Comparison of ENCODE assay signal across 44 cellular contexts in the genomic region with DNA sequence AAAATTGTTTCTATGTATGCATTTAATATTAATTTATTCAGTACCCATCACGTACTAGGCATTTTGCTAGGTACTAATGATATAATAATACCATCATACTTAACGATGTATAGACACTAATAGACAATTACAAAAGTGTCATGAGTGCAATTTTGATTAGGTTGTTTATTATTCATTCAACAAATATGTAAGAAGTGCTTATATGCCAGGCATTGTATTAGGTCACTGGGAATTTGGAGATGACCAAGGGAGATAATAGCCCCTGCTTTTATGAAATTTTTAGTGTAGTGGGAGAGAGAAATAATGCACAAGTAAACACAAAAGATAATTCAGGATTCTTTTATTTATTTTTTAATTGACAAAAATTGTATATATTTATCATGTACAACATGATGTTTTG. TPM values are rescaled to one million over a fixed set of nuclear protein-coding genes. Genes with fewer than 3 reads are reported as not detected.
"Had no signal": no experiment of that assay in that cellular context is flagged by ENCODE, and none has a peak within 500 bp of the region (broad histone marks: within the 10 kb centered on the region; RNA-seq: fewer than 3 reads in every experiment).

No MANE protein-coding gene starts in this region.

- H3K27ac Mint-ChIP-seq: activated naive CD4-positive, alpha-beta T cell treated with anti-CD3 and anti-CD28 coated beads for 36 hours; activated naive CD4-positive, alpha-beta T cell treated with anti-CD3 and anti-CD28 coated beads, Interleukin-2, amount 10 ng/mL, durations not matched to agents 7 days and 5 days; activated naive CD4-positive, alpha-beta T cell treated with anti-CD3 and anti-CD28 coated beads, Interleukin-2, amount 50 U/mL, for 24 hours; activated naive CD4-positive, alpha-beta T cell treated with anti-CD3 and anti-CD28 coated beads, Interleukin-2, amount 50 U/mL, for 72 hours; activated naive CD8-positive, alpha-beta T cell; activated naive CD8-positive, alpha-beta T cell treated with anti-CD3 and anti-CD28 coated beads for 36 hours; activated naive CD8-positive, alpha-beta T cell treated with anti-CD3 and anti-CD28 coated beads, Interleukin-2, amount 10 ng/mL, durations not matched to agents 7 days and 5 days; activated naive CD8-positive, alpha-beta T cell treated with anti-CD3 and anti-CD28 coated beads, Interleukin-2, amount 50 U/mL, for 24 hours; activated T-cell treated with anti-CD3 and anti-CD28 coated beads, Interleukin-2, amount 50 U/mL, for 24 hours; activated T-cell treated with anti-CD3 and anti-CD28 coated beads, Interleukin-2, amount 50 U/mL, for 72 hours; activated T-helper 1 cell treated with anti-CD3 and anti-CD28 coated beads, Interleukin-12 subunit alpha, Interleukin-12 subunit beta, Interleukin-2, Interleukin-4 antibody, amounts not matched to agents 30 ng/mL and 10 ng/mL and 1 ng/mL, durations not matched to agents 14 hours and 24 hours and 36 hours; activated T-helper 17 cell treated with anti-CD3 and anti-CD28 coated beads, Interleukin-2, amount 50 U/mL, for 72 hours; activated T-helper 2 cell treated with anti-CD3 and anti-CD28 coated beads, Interferon-gamma antibody, Interleukin-2, Interleukin-4, amounts not matched to agents 10 μg/mL and 5 μg/mL and 100 μg/mL, durations not matched to agents 14 hours and 24 hours and 36 hours; brain had no signal

- H3K9me3 ChIP-seq: adrenal gland, ascending aorta, body of pancreas, breast epithelium had no signal

- H3K36me3 ChIP-seq: adrenal gland, ascending aorta, brain microvascular endothelial cell, breast epithelium, cardiac muscle cell had no signal

- DNase-seq: activated effector memory CD4-positive, alpha-beta T cell treated with anti-CD3 and anti-CD28 coated beads, Interleukin-2, amount 50 U/mL, for 16 hours; activated effector memory CD4-positive, alpha-beta T cell treated with Interleukin-2 at 50 U/mL for 16 hours; activated gamma-delta T cell; activated gamma-delta T cell treated with Interleukin-2 at 50 U/mL for 16 hours; activated naive CD4-positive, alpha-beta T cell; activated naive CD4-positive, alpha-beta T cell treated with anti-CD3 and anti-CD28 coated beads for 36 hours; activated naive CD4-positive, alpha-beta T cell treated with anti-CD3 and anti-CD28 coated beads, Interleukin-2, amount 10 ng/mL, durations not matched to agents 7 days and 5 days; activated naive CD4-positive, alpha-beta T cell treated with anti-CD3 and anti-CD28 coated beads, Interleukin-2, amount 50 U/mL, for 16 hours; activated naive CD4-positive, alpha-beta T cell treated with Interleukin-2 at 50 U/mL for 16 hours; activated naive CD8-positive, alpha-beta T cell treated with anti-CD3 and anti-CD28 coated beads for 36 hours; activated naive CD8-positive, alpha-beta T cell treated with anti-CD3 and anti-CD28 coated beads, Interleukin-2, amount 10 ng/mL, durations not matched to agents 7 days and 5 days; activated naive CD8-positive, alpha-beta T cell treated with anti-CD3 and anti-CD28 coated beads, Interleukin-2, amount 50 U/mL, for 24 hours; activated T-cell treated with anti-CD3 and anti-CD28 coated beads, Interleukin-2, amount 50 U/mL, for 1 hour; activated T-cell treated with anti-CD3 and anti-CD28 coated beads, Interleukin-2, amount 50 U/mL, for 24 hours; activated T-cell treated with anti-CD3 and anti-CD28 coated beads, Interleukin-2, amount 50 U/mL, for 4 hours; activated T-cell treated with anti-CD3 and anti-CD28 coated beads, Interleukin-2, amount 50 U/mL, for 48 hours; activated T-cell treated with anti-CD3 and anti-CD28 coated beads, Interleukin-2, amount 50 U/mL, for 72 hours; adrenal gland; amniotic stem cell; amygdala; anterior cingulate cortex; aorta; body of pancreas; brain microvascular endothelial cell; caudate nucleus; central memory CD4-positive, alpha-beta T cell; cerebellar nuclear complex had no signal

- FAIRE-seq: astrocyte, bronchial epithelial cell had no signal

- H3K9me3 Mint-ChIP-seq: activated naive CD4-positive, alpha-beta T cell treated with anti-CD3 and anti-CD28 coated beads for 36 hours; activated naive CD4-positive, alpha-beta T cell treated with anti-CD3 and anti-CD28 coated beads, Interleukin-2, amount 10 ng/mL, durations not matched to agents 7 days and 5 days; activated naive CD4-positive, alpha-beta T cell treated with anti-CD3 and anti-CD28 coated beads, Interleukin-2, amount 50 U/mL, for 24 hours; activated naive CD4-positive, alpha-beta T cell treated with anti-CD3 and anti-CD28 coated beads, Interleukin-2, amount 50 U/mL, for 72 hours; activated naive CD8-positive, alpha-beta T cell treated with anti-CD3 and anti-CD28 coated beads for 36 hours; activated naive CD8-positive, alpha-beta T cell treated with anti-CD3 and anti-CD28 coated beads, Interleukin-2, amount 10 ng/mL, durations not matched to agents 7 days and 5 days; activated naive CD8-positive, alpha-beta T cell treated with anti-CD3 and anti-CD28 coated beads, Interleukin-2, amount 50 U/mL, for 24 hours; activated T-cell treated with anti-CD3 and anti-CD28 coated beads, Interleukin-2, amount 50 U/mL, for 24 hours; activated T-cell treated with anti-CD3 and anti-CD28 coated beads, Interleukin-2, amount 50 U/mL, for 4 hours; activated T-cell treated with anti-CD3 and anti-CD28 coated beads, Interleukin-2, amount 50 U/mL, for 72 hours; activated T-helper 1 cell treated with anti-CD3 and anti-CD28 coated beads, Interleukin-12 subunit alpha, Interleukin-12 subunit beta, Interleukin-2, Interleukin-4 antibody, amounts not matched to agents 30 ng/mL and 10 ng/mL and 1 ng/mL, durations not matched to agents 14 hours and 24 hours and 36 hours; activated T-helper 17 cell treated with anti-CD3 and anti-CD28 coated beads, Interleukin-2, amount 50 U/mL, for 72 hours; activated T-helper 2 cell treated with anti-CD3 and anti-CD28 coated beads, Interferon-gamma antibody, Interleukin-2, Interleukin-4, amounts not matched to agents 10 μg/mL and 5 μg/mL and 100 μg/mL, durations not matched to agents 14 hours and 24 hours and 36 hours; central memory CD8-positive, alpha-beta T cell had no signal

- H3K27me3 ChIP-seq: adrenal gland, ascending aorta, body of pancreas, brain microvascular endothelial cell, breast epithelium, cardiac muscle cell had no signal

- ATAC-seq: activated naive CD4-positive, alpha-beta T cell treated with anti-CD3 and anti-CD28 coated beads, Interleukin-2, amount 50 U/mL, for 72 hours; activated naive CD8-positive, alpha-beta T cell treated with anti-CD3 and anti-CD28 coated beads, Interleukin-2, amount 50 U/mL, for 24 hours; activated T-cell treated with anti-CD3 and anti-CD28 coated beads, Interleukin-2, amount 50 U/mL, for 4 hours; activated T-cell treated with anti-CD3 and anti-CD28 coated beads, Interleukin-2, amount 50 U/mL, for 72 hours; activated T-helper 17 cell treated with anti-CD3 and anti-CD28 coated beads, Interleukin-2, amount 50 U/mL, for 72 hours; body of pancreas had no signal

- H3K27ac ChIP-seq: adrenal gland, ascending aorta, body of pancreas, brain microvascular endothelial cell, breast epithelium, cardiac muscle cell had no signal

- H3K4me1 Mint-ChIP-seq: activated naive CD4-positive, alpha-beta T cell treated with anti-CD3 and anti-CD28 coated beads, Interleukin-2, amount 10 ng/mL, durations not matched to agents 7 days and 5 days; activated naive CD4-positive, alpha-beta T cell treated with anti-CD3 and anti-CD28 coated beads, Interleukin-2, amount 50 U/mL, for 24 hours; activated naive CD8-positive, alpha-beta T cell treated with anti-CD3 and anti-CD28 coated beads for 36 hours; activated naive CD8-positive, alpha-beta T cell treated with anti-CD3 and anti-CD28 coated beads, Interleukin-2, amount 10 ng/mL, durations not matched to agents 7 days and 5 days; activated naive CD8-positive, alpha-beta T cell treated with anti-CD3 and anti-CD28 coated beads, Interleukin-2, amount 50 U/mL, for 24 hours; activated T-helper 17 cell treated with anti-CD3 and anti-CD28 coated beads, Interleukin-2, amount 50 U/mL, for 72 hours; brain; central memory CD8-positive, alpha-beta T cell had no signal

- H3K4me1 ChIP-seq: adrenal gland, ascending aorta, breast epithelium had no signal

- H3K4me3 Mint-ChIP-seq: activated naive CD4-positive, alpha-beta T cell treated with anti-CD3 and anti-CD28 coated beads for 36 hours; activated naive CD4-positive, alpha-beta T cell treated with anti-CD3 and anti-CD28 coated beads, Interleukin-2, amount 10 ng/mL, durations not matched to agents 7 days and 5 days; activated naive CD4-positive, alpha-beta T cell treated with anti-CD3 and anti-CD28 coated beads, Interleukin-2, amount 50 U/mL, for 24 hours; activated naive CD8-positive, alpha-beta T cell; activated naive CD8-positive, alpha-beta T cell treated with anti-CD3 and anti-CD28 coated beads for 36 hours; activated naive CD8-positive, alpha-beta T cell treated with anti-CD3 and anti-CD28 coated beads, Interleukin-2, amount 10 ng/mL, durations not matched to agents 7 days and 5 days; activated naive CD8-positive, alpha-beta T cell treated with anti-CD3 and anti-CD28 coated beads, Interleukin-2, amount 50 U/mL, for 24 hours; activated T-cell treated with anti-CD3 and anti-CD28 coated beads, Interleukin-2, amount 50 U/mL, for 24 hours; activated T-cell treated with anti-CD3 and anti-CD28 coated beads, Interleukin-2, amount 50 U/mL, for 4 hours; activated T-cell treated with anti-CD3 and anti-CD28 coated beads, Interleukin-2, amount 50 U/mL, for 72 hours; activated T-helper 1 cell treated with anti-CD3 and anti-CD28 coated beads, Interleukin-12 subunit alpha, Interleukin-12 subunit beta, Interleukin-2, Interleukin-4 antibody, amounts not matched to agents 30 ng/mL and 10 ng/mL and 1 ng/mL, durations not matched to agents 14 hours and 24 hours and 36 hours; activated T-helper 17 cell treated with anti-CD3 and anti-CD28 coated beads, Interleukin-2, amount 50 U/mL, for 72 hours; brain; central memory CD8-positive, alpha-beta T cell had no signal

- H3K4me3 ChIP-seq: adrenal gland, ascending aorta, body of pancreas, breast epithelium, cardiac muscle cell had no signal

- H3K36me3 Mint-ChIP-seq: activated naive CD4-positive, alpha-beta T cell treated with anti-CD3 and anti-CD28 coated beads, Interleukin-2, amount 10 ng/mL, durations not matched to agents 7 days and 5 days; activated naive CD4-positive, alpha-beta T cell treated with anti-CD3 and anti-CD28 coated beads, Interleukin-2, amount 50 U/mL, for 24 hours; activated naive CD4-positive, alpha-beta T cell treated with anti-CD3 and anti-CD28 coated beads, Interleukin-2, amount 50 U/mL, for 72 hours; activated naive CD8-positive, alpha-beta T cell; activated naive CD8-positive, alpha-beta T cell treated with anti-CD3 and anti-CD28 coated beads for 36 hours; activated naive CD8-positive, alpha-beta T cell treated with anti-CD3 and anti-CD28 coated beads, Interleukin-2, amount 10 ng/mL, durations not matched to agents 7 days and 5 days; brain had no signal

RNA-seq across cellular contexts. Expression of a gene that starts 18.6 kb away (rescaled TPM):
- total RNA-seq: activated naive CD4-positive, alpha-beta T cell treated with anti-CD3 and anti-CD28 coated beads for 36 hours; activated naive CD4-positive, alpha-beta T cell treated with anti-CD3 and anti-CD28 coated beads, Interleukin-2, amount 50 U/mL, for 72 hours; activated naive CD8-positive, alpha-beta T cell treated with anti-CD3 and anti-CD28 coated beads for 36 hours; activated naive CD8-positive, alpha-beta T cell treated with anti-CD3 and anti-CD28 coated beads, Interleukin-2, amount 10 ng/mL, durations not matched to agents 7 days and 5 days; activated T-cell treated with anti-CD3 and anti-CD28 coated beads, Interleukin-2, amount 50 U/mL, for 4 hours; activated T-cell treated with anti-CD3 and anti-CD28 coated beads, Interleukin-2, amount 50 U/mL, for 72 hours; activated T-helper 1 cell treated with anti-CD3 and anti-CD28 coated beads, Interleukin-12 subunit alpha, Interleukin-12 subunit beta, Interleukin-2, Interleukin-4 antibody, amounts not matched to agents 30 ng/mL and 10 ng/mL and 1 ng/mL, durations not matched to agents 14 hours and 24 hours and 36 hours; activated T-helper 17 cell treated with anti-CD3 and anti-CD28 coated beads, Interleukin-2, amount 50 U/mL, for 72 hours; activated T-helper 2 cell treated with anti-CD3 and anti-CD28 coated beads, Interferon-gamma antibody, Interleukin-2, Interleukin-4, amounts not matched to agents 10 μg/mL and 5 μg/mL and 100 μg/mL, durations not matched to agents 14 hours and 24 hours and 36 hours; adrenal gland; aorta; ascending aorta; astrocyte; body of pancreas; breast epithelium; bronchial epithelial cell; cardiac muscle cell; cardiac septum; cerebellum; chondrocyte had no signal
- polyA plus RNA-seq: adipose tissue, adrenal gland, aorta, cardiac muscle cell had no signal
